In the genomic region with DNA sequence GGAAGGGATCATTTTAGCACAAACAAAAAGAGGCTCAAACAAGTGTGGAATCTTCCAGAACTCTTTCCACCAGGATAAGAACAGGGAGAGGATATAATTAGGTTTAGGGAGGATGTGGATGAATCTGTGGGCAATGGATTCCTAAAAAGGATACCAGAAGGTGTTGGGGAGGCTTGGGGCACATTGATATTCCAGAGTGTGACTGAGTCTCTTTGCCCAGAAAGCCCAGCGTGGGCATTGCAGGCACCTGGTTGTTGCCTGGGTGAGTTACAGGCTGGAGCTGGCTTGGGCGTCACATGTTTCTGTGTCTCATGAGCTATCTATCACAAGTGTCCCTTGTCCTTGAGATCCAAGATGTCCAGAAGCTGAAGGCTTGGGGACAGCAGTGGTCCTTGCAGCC, we compare ENCODE assay signal across 28 cellular contexts. TPM values are rescaled to one million over a fixed set of nuclear protein-coding genes. Genes with fewer than 3 reads are reported as not detected.
"Had no signal": no experiment of that assay in that cellular context is flagged by ENCODE, and none has a peak within 500 bp of the region (broad histone marks: within the 10 kb centered on the region; RNA-seq: fewer than 3 reads in every experiment).

No MANE protein-coding gene starts in this region.

- H3K27ac ChIP-seq: adrenal gland, ascending aorta, brain microvascular endothelial cell, gastroesophageal sphincter, neutrophil, pancreas, right atrium auricular region, tibial nerve had no signal

- H3K36me3 ChIP-seq: adrenal gland, ascending aorta, brain microvascular endothelial cell, gastroesophageal sphincter, neutrophil, pancreas, right atrium auricular region, tibial nerve had no signal

- H3K4me3 Mint-ChIP-seq: activated B cell treated with CpG ODN at 0.5 μM for 24 hours; activated CD8-positive, alpha-beta memory T cell treated with anti-CD3 and anti-CD28 coated beads, Interleukin-2, amount 10 ng/mL, durations not matched to agents 7 days and 5 days; activated CD8-positive, alpha-beta T cell treated with anti-CD3 and anti-CD28 coated beads, Interleukin-2, amount 10 ng/mL, durations not matched to agents 7 days and 5 days; activated naive CD8-positive, alpha-beta T cell treated with anti-CD3 and anti-CD28 coated beads for 36 hours; immature natural killer cell; naive thymus-derived CD4-positive, alpha-beta T cell had no signal

- H3K36me3 Mint-ChIP-seq: activated CD8-positive, alpha-beta memory T cell treated with anti-CD3 and anti-CD28 coated beads, Interleukin-2, amount 10 ng/mL, durations not matched to agents 7 days and 5 days; activated naive CD8-positive, alpha-beta T cell treated with anti-CD3 and anti-CD28 coated beads for 36 hours; immature natural killer cell; naive thymus-derived CD4-positive, alpha-beta T cell had no signal

- H3K27ac Mint-ChIP-seq: activated B cell treated with CpG ODN at 0.5 μM for 24 hours; activated CD8-positive, alpha-beta memory T cell treated with anti-CD3 and anti-CD28 coated beads, Interleukin-2, amount 10 ng/mL, durations not matched to agents 7 days and 5 days; activated CD8-positive, alpha-beta T cell treated with anti-CD3 and anti-CD28 coated beads, Interleukin-2, amount 10 ng/mL, durations not matched to agents 7 days and 5 days; activated naive CD8-positive, alpha-beta T cell treated with anti-CD3 and anti-CD28 coated beads for 36 hours; immature natural killer cell; naive thymus-derived CD4-positive, alpha-beta T cell had no signal

- DNase-seq: activated B cell treated with CpG ODN at 0.5 μM for 24 hours; activated CD8-positive, alpha-beta memory T cell treated with anti-CD3 and anti-CD28 coated beads, Interleukin-2, amount 10 ng/mL, durations not matched to agents 7 days and 5 days; activated CD8-positive, alpha-beta T cell treated with anti-CD3 and anti-CD28 coated beads, Interleukin-2, amount 10 ng/mL, durations not matched to agents 7 days and 5 days; activated naive CD4-positive, alpha-beta T cell; activated naive CD8-positive, alpha-beta T cell treated with anti-CD3 and anti-CD28 coated beads for 36 hours; activated T-cell treated with anti-CD3 and anti-CD28 coated beads, Interleukin-2, amount 50 U/mL, for 48 hours; brain microvascular endothelial cell; cortex of kidney; immature natural killer cell; naive thymus-derived CD4-positive, alpha-beta T cell; stimulated activated CD4-positive, alpha-beta T cell treated with anti-CD3 and anti-CD28 coated beads, Interleukin-15, amount 100 ng/mL, for 24 hours; stimulated activated CD4-positive, alpha-beta T cell treated with anti-CD3 and anti-CD28 coated beads, Interleukin-2, amount 100 ng/mL, for 24 hours; stimulated activated naive CD4-positive, alpha-beta T cell; T-helper 2 cell had no signal

- H3K4me2 ChIP-seq: smooth muscle cell had no signal

- ATAC-seq: activated CD8-positive, alpha-beta memory T cell treated with anti-CD3 and anti-CD28 coated beads, Interleukin-2, amount 10 ng/mL, durations not matched to agents 7 days and 5 days; activated CD8-positive, alpha-beta T cell treated with anti-CD3 and anti-CD28 coated beads, Interleukin-2, amount 10 ng/mL, durations not matched to agents 7 days and 5 days; gastroesophageal sphincter; naive thymus-derived CD4-positive, alpha-beta T cell; pancreas had no signal

- H3K9me3 ChIP-seq: adrenal gland, ascending aorta, gastroesophageal sphincter, neutrophil, pancreas, right atrium auricular region had no signal

- H3K27me3 ChIP-seq: adrenal gland, ascending aorta, pancreas, right atrium auricular region had no signal

- H3K4me3 ChIP-seq: adrenal gland, ascending aorta, gastroesophageal sphincter, pancreas, right atrium auricular region, smooth muscle cell, tibial nerve had no signal

- H3K9me3 Mint-ChIP-seq: activated B cell treated with CpG ODN at 0.5 μM for 24 hours; activated naive CD8-positive, alpha-beta T cell treated with anti-CD3 and anti-CD28 coated beads for 36 hours; immature natural killer cell had no signal

RNA-seq across cellular contexts. Expression of gene COL26A1, which starts 3.3 kb away (rescaled TPM):
- total RNA-seq: activated B cell treated with CpG ODN at 0.5 μM for 24 hours; activated CD8-positive, alpha-beta memory T cell treated with anti-CD3 and anti-CD28 coated beads, Interleukin-2, amount 10 ng/mL, durations not matched to agents 7 days and 5 days; activated CD8-positive, alpha-beta T cell treated with anti-CD3 and anti-CD28 coated beads, Interleukin-2, amount 10 ng/mL, durations not matched to agents 7 days and 5 days; activated naive CD8-positive, alpha-beta T cell treated with anti-CD3 and anti-CD28 coated beads for 36 hours; ascending aorta; cardiac septum; endothelial cell of umbilical vein; fibroblast of lung; fibroblast of villous mesenchyme; gastroesophageal sphincter; pulmonary artery endothelial cell; right atrium auricular region had no signal
- polyA plus RNA-seq: endothelial cell of umbilical vein; esophagus; immature natural killer cell; naive thymus-derived CD4-positive, alpha-beta T cell had no signal
